In genomic region chr17:46730026-46730425, GRCh38 we compare ENCODE assay signal across 20 cellular contexts.
"Had no signal": no experiment of that assay in that cellular context is flagged by ENCODE, and none has a peak within 500 bp of the region (broad histone marks: within the 10 kb centered on the region; RNA-seq: fewer than 3 reads in every experiment).

No MANE protein-coding gene starts in this region.

- H3K9me3 ChIP-seq: colonic mucosa, gastrocnemius medialis, heart right ventricle, psoas muscle, sigmoid colon, stomach, thoracic aorta, transverse colon had no signal

- DNase-seq: colonic mucosa; dermis blood vessel endothelial cell; endodermal cell; gastrocnemius medialis; heart right ventricle; hypothalamus; left colon; left ventricle myocardium superior; mesendoderm; naive B cell; psoas muscle; sigmoid colon; stimulated activated CD4-positive, alpha-beta T cell treated with anti-CD3 and anti-CD28 coated beads, Interleukin-12 subunit alpha, Interleukin-12 subunit beta, amount 100 ng/mL, for 4 hours; stimulated activated naive CD4-positive, alpha-beta T cell; stomach; substantia nigra; transverse colon had no signal

- H3K36me3 ChIP-seq: colonic mucosa, thoracic aorta had no signal

- H3K27me3 ChIP-seq: colonic mucosa, gastrocnemius medialis, heart right ventricle, sigmoid colon, stomach, transverse colon had no signal

- H3K27ac ChIP-seq: colonic mucosa, gastrocnemius medialis, heart right ventricle, psoas muscle, sigmoid colon, stomach, thoracic aorta, transverse colon had no signal

- H3K4me3 ChIP-seq: colonic mucosa, gastrocnemius medialis, heart right ventricle, lung, psoas muscle, sigmoid colon, skin epidermis, stomach, thoracic aorta, transverse colon had no signal

- ATAC-seq: gastrocnemius medialis, heart right ventricle, left colon, left ventricle myocardium superior, psoas muscle had no signal

- H3K4me1 ChIP-seq: colonic mucosa, gastrocnemius medialis, heart right ventricle, psoas muscle, sigmoid colon, stomach, transverse colon had no signal
